In genomic region chr10:128369101-128369650, GRCh38 we compare ENCODE assay signal across 36 cellular contexts.
"Had no signal": no experiment of that assay in that cellular context is flagged by ENCODE, and none has a peak within 500 bp of the region (broad histone marks: within the 10 kb centered on the region; RNA-seq: fewer than 3 reads in every experiment).

No MANE protein-coding gene starts in this region.

- H3K9me3 ChIP-seq: MG63 had no signal

- H3K4me3 ChIP-seq: MG63 had no signal

- H3K4me2 ChIP-seq: KMS-11 had no signal

- H3K36me3 ChIP-seq: MG63 had no signal

- H3K9ac ChIP-seq: KMS-11 had no signal

- H3K27ac ChIP-seq: KMS-11 had no signal

- H3K27me3 ChIP-seq: MG63 had no signal

- DNase-seq: Karpas-422, Kasumi-1, KG1, MG63, MM.1S, MV-4-11, NCI-H1048, NCI-H1092, NCI-H1092 treated with DMSO at 0.1 percent for 48 hours, NCI-H1105, NCI-H1105 treated with DMSO at 0.1 percent for 48 hours, NCI-H1417, NCI-H1417 treated with DMSO at 0.1 percent for 48 hours, NCI-H1436, NCI-H1436 treated with DMSO at 0.1 percent for 48 hours, NCI-H146, NCI-H1694, NCI-H1694 treated with DMSO at 0.1 percent for 48 hours, NCI-H187, NCI-H187 treated with DMSO at 0.1 percent for 48 hours, NCI-H1930, NCI-H2029, NCI-H2029 treated with DMSO at 0.1 percent for 48 hours, NCI-H2081, NCI-H2081 treated with DMSO at 0.1 percent for 48 hours, NCI-H2107, NCI-H2171, NCI-H2171 treated with DMSO at 0.1 percent for 48 hours, NCI-H2227 treated with DMSO at 0.1 percent for 48 hours, NCI-H226, NCI-H345, NCI-H446, NCI-H446 treated with DMSO at 0.1 percent for 48 hours, NCI-H510A, NCI-H510A treated with DMSO at 0.1 percent for 48 hours had no signal
